In the genomic region with DNA sequence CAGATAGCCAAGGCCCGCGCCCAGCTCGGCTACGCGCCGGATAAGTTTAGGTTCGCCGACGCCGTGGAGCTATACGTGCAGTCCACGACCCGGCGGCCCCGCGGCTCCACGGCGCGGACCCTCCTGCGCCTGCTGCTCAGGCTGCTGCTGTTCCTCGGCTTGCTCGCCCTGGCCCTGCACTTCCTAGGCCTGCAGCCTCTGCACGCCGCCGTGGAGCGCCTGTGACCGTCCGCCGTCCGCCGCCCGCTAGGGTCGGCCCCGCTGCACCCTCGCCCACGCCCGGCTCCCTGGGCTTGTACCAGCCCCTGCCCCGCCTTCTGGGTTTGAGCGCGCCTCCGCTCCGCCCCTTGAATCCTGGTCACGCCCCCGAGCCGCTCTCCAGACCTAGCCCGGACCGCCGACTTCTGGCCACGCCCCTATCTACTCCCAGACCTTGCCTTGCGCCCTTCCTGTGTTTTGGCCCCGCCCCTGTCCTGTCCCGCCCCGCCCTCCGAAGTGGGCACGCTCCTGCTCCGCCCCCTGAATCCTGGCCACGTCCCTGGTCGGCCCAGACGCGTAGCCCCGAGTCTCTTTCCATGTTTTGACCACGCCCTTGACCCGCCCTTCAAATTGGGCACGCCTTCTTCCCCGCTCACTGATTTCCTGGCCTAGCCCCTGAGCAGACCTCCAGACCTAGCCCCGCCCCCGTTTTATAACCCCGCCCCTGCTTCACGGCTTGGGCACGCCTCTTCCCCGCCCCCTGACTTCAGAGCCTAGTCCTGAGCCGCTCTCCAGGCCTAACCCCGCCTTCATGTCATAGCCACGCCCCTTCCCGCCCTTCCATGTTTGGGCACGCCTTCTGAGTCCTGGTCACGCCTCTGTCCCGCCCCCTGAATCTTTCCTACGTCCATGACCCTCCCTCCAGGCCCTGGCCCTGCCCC, we compare ENCODE assay signal across 8 cellular contexts. TPM values are rescaled to one million over a fixed set of nuclear protein-coding genes. Genes with fewer than 3 reads are reported as not detected.
DNase-seq lines count a peak whose midpoint lies in the region; ATAC-seq and TF ChIP-seq lines count a peak whose summit lies in the region.

No MANE protein-coding gene starts in this region.

- H3K27ac ChIP-seq in prostate gland (peak overlapping the region; percentile 96 to 98), urinary bladder (ENCODE audit: low read depth) (peak overlapping the region; percentile 99)

- peak; percentile 56 for ATAC-seq in HG02884 (IDR thresholded peaks at IDR 0.05; ENCODE audit: unreplicated experiment)
- peak; percentile 78 to 82 for ATAC-seq in left cardiac atrium

- peak overlapping the region; percentile 68 to 74 for H3K4me3 ChIP-seq in prostate gland
- H3K4me3 ChIP-seq in urinary bladder (ENCODE audit: low read depth, low read length): peak overlapping the region; percentile 41

- under 1% methylated on average over 72 of the region's 79 CpGs for WGBS in prostate gland
- under 1% methylated on average over 79 of the region's 79 CpGs for WGBS in urinary bladder

- peaks cover 12% of the 10 kb centered on the region for H3K4me1 ChIP-seq in prostate gland (replicated peaks)
- peaks cover 1% of the 10 kb centered on the region for H3K4me1 ChIP-seq in urinary bladder (ENCODE audit: insufficient read depth)

- no peaks in the 10 kb centered on the region for H3K9me3 ChIP-seq in prostate gland

- no peaks in the 10 kb centered on the region for H3K27me3 ChIP-seq in prostate gland (replicated peaks; ENCODE audit: insufficient read depth)

- TF ChIP-seq CTCF in prostate gland (IDR thresholded peaks at IDR 0.05): peak in 2 of 4 experiments; percentile 29 to 39

- H3K36me3 ChIP-seq in prostate gland: no peaks in the 10 kb centered on the region
- no peaks in the 10 kb centered on the region for H3K36me3 ChIP-seq in urinary bladder (ENCODE audit: insufficient read depth)

- intact Hi-C loops in left cardiac atrium (cut with DNase I): no loop called here
- intact Hi-C loops in prostate gland (cut with DNase I): loop anchor here (5.0 to 10.0 kb wide), 3 partner anchors 182 to 676 kb away; a partner anchor contains a TSS

- DNase-seq in NCI-H146 treated with DMSO at 0.1 percent for 48 hours (lab: John Stamatoyannopoulos, UW; ENCODE audit: unreplicated experiment) (peak; percentile 100), T-helper 1 cell (peak; percentile 98 to 100 (median 99)), amniotic stem cell (lab: John Stamatoyannopoulos, UW) (peak; percentile 100), left cardiac atrium (peak; percentile 100), prostate gland (ENCODE audit: low spot score) (peak; percentile 100)

- TF ChIP-seq POLR2A in GM15510 (IDR thresholded peaks at IDR 0.05; ENCODE audit: borderline replicate concordance, extremely low read depth, insufficient read length) (peak; percentile 82), prostate gland (IDR thresholded peaks at IDR 0.05) (peak; percentile 92)

RNA-seq across cellular contexts. Expression of a gene that starts 15.6 kb away (rescaled TPM):
- 10 to 100 TPM; 32.0 to 34.0 TPM for total RNA-seq in left cardiac atrium
- 10 to 100 TPM; 58.2 to 75.1 TPM for total RNA-seq in prostate gland
- 37.2 TPM for total RNA-seq in urinary bladder
- polyA plus RNA-seq in urinary bladder: 26.6 TPM

RNA-seq across cellular contexts. Expression of a gene that starts 28.1 kb away (rescaled TPM):
- total RNA-seq in left cardiac atrium: not detected
- total RNA-seq in prostate gland: not detected
- not detected for total RNA-seq in urinary bladder
- not detected for polyA plus RNA-seq in urinary bladder

Comparison
In these comparisons a context has a peak if more than half of its experiments do, and no peak if none do; other contexts are left out.
1. Peak in every context shown above with its lines: DNase-seq, ATAC-seq, H3K4me3 ChIP-seq and H3K27ac ChIP-seq.